16 cellular contexts compared by ENCODE assay signal in the genomic region with DNA sequence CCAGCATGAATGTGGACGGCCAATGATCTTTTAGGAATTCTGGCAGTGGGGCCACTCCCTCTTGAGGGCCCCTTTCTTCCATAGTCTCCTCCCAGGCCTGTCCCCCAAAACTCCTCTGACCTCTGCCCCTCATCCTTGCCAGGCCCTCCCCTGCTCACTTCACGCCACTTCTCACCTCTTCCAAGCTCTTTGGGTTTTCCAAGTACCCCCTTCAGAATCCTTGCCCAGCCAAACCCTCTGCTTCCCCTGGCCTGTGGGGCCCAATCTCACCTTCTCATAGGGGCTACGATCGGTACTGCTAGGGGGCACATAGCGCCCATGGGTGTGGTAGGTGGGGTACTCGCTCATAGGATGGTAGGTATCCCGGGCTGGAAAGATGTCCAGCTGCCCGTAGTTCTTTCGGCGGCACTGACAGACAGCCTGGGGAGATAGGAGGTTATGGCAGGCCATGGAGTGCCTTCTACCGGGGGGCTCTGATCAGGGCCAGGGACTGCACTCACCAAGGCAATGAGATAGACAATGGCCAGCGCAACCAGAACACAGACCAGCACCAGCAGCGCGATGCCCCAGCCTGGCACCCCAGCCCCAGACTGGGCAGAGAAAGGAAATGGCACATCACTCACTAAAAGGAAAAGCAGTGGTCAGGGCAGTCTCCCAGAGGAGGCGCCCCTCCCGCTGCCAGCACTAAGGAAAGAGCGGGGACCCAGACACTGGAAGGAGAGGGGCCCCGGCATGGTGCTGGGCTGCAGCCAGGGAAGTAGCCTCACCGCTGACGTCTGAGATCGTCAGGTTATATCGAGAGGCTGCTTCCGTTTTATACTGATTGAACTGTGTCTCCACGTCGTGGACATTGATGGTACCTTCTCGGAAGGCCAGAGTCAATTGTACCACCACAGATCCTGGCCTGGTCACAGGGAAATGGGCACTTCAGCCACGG. TPM values are rescaled to one million over a fixed set of nuclear protein-coding genes. Genes with fewer than 3 reads are reported as not detected.
DNase-seq lines count a peak whose midpoint lies in the region; ATAC-seq, FAIRE-seq and TF ChIP-seq lines count a peak whose summit lies in the region.
"Had no signal": no experiment of that assay in that cellular context is flagged by ENCODE, and none has a peak within 500 bp of the region (broad histone marks: within the 10 kb centered on the region; RNA-seq: fewer than 3 reads in every experiment).

No MANE protein-coding gene starts in this region.

- no peaks in the 10 kb centered on the region for H3K27me3 Mint-ChIP-seq in activated T-helper 1 cell treated with anti-CD3 and anti-CD28 coated beads, Interleukin-12 subunit alpha, Interleukin-12 subunit beta, Interleukin-2, Interleukin-4 antibody, amounts not matched to agents 30 ng/mL and 10 ng/mL and 1 ng/mL, durations not matched to agents 14 hours and 24 hours and 36 hours (ENCODE audit: insufficient read depth)

- H3K4me3 Mint-ChIP-seq in activated T-helper 1 cell treated with anti-CD3 and anti-CD28 coated beads, Interleukin-12 subunit alpha, Interleukin-12 subunit beta, Interleukin-2, Interleukin-4 antibody, amounts not matched to agents 30 ng/mL and 10 ng/mL and 1 ng/mL, durations not matched to agents 14 hours and 24 hours and 36 hours, result no peak overlapping the region

- H3K9me3 ChIP-seq in left ventricle myocardium inferior (replicated peaks), result no peaks in the 10 kb centered on the region
- H3K9me3 ChIP-seq in pancreas, result no peaks in the 10 kb centered on the region

- no peaks in the 10 kb centered on the region for H3K36me3 ChIP-seq in left ventricle myocardium inferior
- no peaks in the 10 kb centered on the region for H3K36me3 ChIP-seq in pancreas
- H3K36me3 ChIP-seq: cardiac muscle cell had no signal

- CTCF ChIA-PET in RWPE1 (lab: Yijun Ruan, JAX), result interaction anchor here (0.6 to 1.1 kb wide), 3 partner anchors 10 to 984 kb away, joined by 4 to 7 read pairs (median 4); no protein-coding TSS in a partner anchor

- POLR2A ChIA-PET in RWPE1 (lab: Yijun Ruan, JAX; ENCODE audit: low non-redundant PET), result no interaction called here

- H3K36me3 Mint-ChIP-seq in activated T-helper 1 cell treated with anti-CD3 and anti-CD28 coated beads, Interleukin-12 subunit alpha, Interleukin-12 subunit beta, Interleukin-2, Interleukin-4 antibody, amounts not matched to agents 30 ng/mL and 10 ng/mL and 1 ng/mL, durations not matched to agents 14 hours and 24 hours and 36 hours (ENCODE audit: low read depth), result peaks cover 12% of the 10 kb centered on the region

- no peak for TF ChIP-seq CTCF in RWPE1 (conservative IDR thresholded peaks at IDR 0.05; ENCODE audit: low read depth)
- TF ChIP-seq CTCF in left ventricle myocardium inferior (IDR thresholded peaks at IDR 0.05; ENCODE audit: borderline replicate concordance), result no peak
- TF ChIP-seq CTCF in pancreas (IDR thresholded peaks at IDR 0.05), result no peak

- H3K9me3 Mint-ChIP-seq in activated T-helper 1 cell treated with anti-CD3 and anti-CD28 coated beads, Interleukin-12 subunit alpha, Interleukin-12 subunit beta, Interleukin-2, Interleukin-4 antibody, amounts not matched to agents 30 ng/mL and 10 ng/mL and 1 ng/mL, durations not matched to agents 14 hours and 24 hours and 36 hours, result no peaks in the 10 kb centered on the region

- 46 to 49% methylated on average over 27 of the region's 27 CpGs for WGBS in pancreas, 2 donors

- H3K4me1 ChIP-seq in left ventricle myocardium inferior, result peaks cover 15% of the 10 kb centered on the region
- peaks cover 28 to 34% (median 31%) of the 10 kb centered on the region in 3 donors for H3K4me1 ChIP-seq in pancreas

- peak in 1 of 4 donors; percentile 3 for ATAC-seq in pancreas

- H3K4me3 ChIP-seq in left ventricle myocardium inferior, result no peak overlapping the region
- H3K4me3 ChIP-seq in pancreas, result peak overlapping the region in 1 of 4 donors; percentile 11
- H3K4me3 ChIP-seq: cardiac muscle cell, GM23248 had no signal

- H3K27me3 ChIP-seq in left ventricle myocardium inferior (ENCODE audit: low read depth), result no peaks in the 10 kb centered on the region
- H3K27me3 ChIP-seq in pancreas, result no peaks in the 10 kb centered on the region
- H3K27me3 ChIP-seq: cardiac muscle cell had no signal

- H3K27ac Mint-ChIP-seq in activated T-helper 1 cell treated with anti-CD3 and anti-CD28 coated beads, Interleukin-12 subunit alpha, Interleukin-12 subunit beta, Interleukin-2, Interleukin-4 antibody, amounts not matched to agents 30 ng/mL and 10 ng/mL and 1 ng/mL, durations not matched to agents 14 hours and 24 hours and 36 hours, result no peak overlapping the region

- DNase-seq in COLO668 (lab: John Stamatoyannopoulos, UW; ENCODE audit: unreplicated experiment), result peak; percentile 46
- DNase-seq in RWPE1 (ENCODE audit: low spot score), result no peak
- peak; percentile 2 for DNase-seq in left ventricle myocardium inferior
- peak in 2 of 6 donors; percentile 52 to 62 for DNase-seq in pancreas
- no peak for DNase-seq in NCI-H1105 treated with DMSO at 0.1 percent for 48 hours (lab: John Stamatoyannopoulos, UW)
- no peak for DNase-seq in activated T-helper 1 cell treated with anti-CD3 and anti-CD28 coated beads, Interleukin-12 subunit alpha, Interleukin-12 subunit beta, Interleukin-2, Interleukin-4 antibody, amounts not matched to agents 30 ng/mL and 10 ng/mL and 1 ng/mL, durations not matched to agents 14 hours and 24 hours and 36 hours (ENCODE audit: low spot score)
- DNase-seq in globus pallidus (ENCODE audit: low spot score), result no peak
- DNase-seq: activated CD4-positive, alpha-beta T cell treated with anti-CD3 and anti-CD28 coated beads, Interleukin-2, amount 50 U/mL, for 48 hours; activated effector memory CD4-positive, alpha-beta T cell treated with Interleukin-2 at 50 U/mL for 16 hours; GM23248; NCI-H446; OCI-M1; retina; stimulated activated CD4-positive, alpha-beta T cell treated with anti-CD3 and anti-CD28 coated beads, Interleukin-2, amount 100 ng/mL, for 48 hours had no signal

- peak overlapping the region; percentile 64 for H3K27ac ChIP-seq in RWPE1
- H3K27ac ChIP-seq in left ventricle myocardium inferior (replicated peaks), result no peak overlapping the region
- peak overlapping the region; percentile 77 to 88 (median 84) for H3K27ac ChIP-seq in pancreas
- H3K27ac ChIP-seq: cardiac muscle cell, GM23248 had no signal

- intact Hi-C loops in left ventricle myocardium inferior (cut with micrococcal nuclease) (no loop called here), pancreas (cut with DNase I) (no loop called here)
- intact Hi-C loops in activated T-helper 1 cell treated with anti-CD3 and anti-CD28 coated beads, Interleukin-12 subunit alpha, Interleukin-12 subunit beta, Interleukin-2, Interleukin-4 antibody, amounts not matched to agents 30 ng/mL and 10 ng/mL and 1 ng/mL, durations not matched to agents 14 hours and 24 hours and 36 hours (cut with micrococcal nuclease), result loop anchor here (1.0 kb wide), 1 partner anchor 8 kb away; no protein-coding TSS in a partner anchor

- no peak for FAIRE-seq in pancreas (lab: Jason Lieb, UNC)
- FAIRE-seq: frontal cortex had no signal

- H3K4me1 Mint-ChIP-seq in activated T-helper 1 cell treated with anti-CD3 and anti-CD28 coated beads, Interleukin-12 subunit alpha, Interleukin-12 subunit beta, Interleukin-2, Interleukin-4 antibody, amounts not matched to agents 30 ng/mL and 10 ng/mL and 1 ng/mL, durations not matched to agents 14 hours and 24 hours and 36 hours (ENCODE audit: low read depth), result peaks cover 12% of the 10 kb centered on the region

RNA-seq across cellular contexts. Expression of a gene that starts 13.6 kb away (rescaled TPM):
- total RNA-seq in left ventricle myocardium inferior (0.11 TPM), pancreas (under 1 TPM; 0.19 to 0.59 (median 0.33) TPM)
- polyA plus RNA-seq in pancreas, result 1 to 10 TPM; 1.2 to 4.1 TPM
- 10.2 and 12.6 TPM in 2 replicates for total RNA-seq in activated T-helper 1 cell treated with anti-CD3 and anti-CD28 coated beads, Interleukin-12 subunit alpha, Interleukin-12 subunit beta, Interleukin-2, Interleukin-4 antibody, amounts not matched to agents 30 ng/mL and 10 ng/mL and 1 ng/mL, durations not matched to agents 14 hours and 24 hours and 36 hours

RNA-seq across cellular contexts. Expression of a gene that starts 14.1 kb away (rescaled TPM):
- total RNA-seq in left ventricle myocardium inferior (113 TPM), pancreas (100 to 1,000 TPM in 4 of 6 donors, 10 to 100 TPM in 2; 91.8 to 119 (median 102) TPM)
- polyA plus RNA-seq in pancreas, result 100 to 1,000 TPM; 182 to 238 TPM
- total RNA-seq in activated T-helper 1 cell treated with anti-CD3 and anti-CD28 coated beads, Interleukin-12 subunit alpha, Interleukin-12 subunit beta, Interleukin-2, Interleukin-4 antibody, amounts not matched to agents 30 ng/mL and 10 ng/mL and 1 ng/mL, durations not matched to agents 14 hours and 24 hours and 36 hours, result 230 and 238 TPM in 2 replicates

RNA-seq across cellular contexts. Expression of a gene that starts 20.5 kb away (rescaled TPM):
- total RNA-seq in left ventricle myocardium inferior (7.2 TPM), pancreas (10 to 100 TPM in 5 of 6 donors, 1 to 10 TPM in 1; 9.9 to 31.1 (median 14.6) TPM)
- 10 to 100 TPM; 69.1 to 78.6 TPM for polyA plus RNA-seq in pancreas
- 9.7 and 10.0 TPM in 2 replicates for total RNA-seq in activated T-helper 1 cell treated with anti-CD3 and anti-CD28 coated beads, Interleukin-12 subunit alpha, Interleukin-12 subunit beta, Interleukin-2, Interleukin-4 antibody, amounts not matched to agents 30 ng/mL and 10 ng/mL and 1 ng/mL, durations not matched to agents 14 hours and 24 hours and 36 hours

RNA-seq across cellular contexts. Expression of a gene that starts 21.3 kb away (rescaled TPM):
- total RNA-seq in left ventricle myocardium inferior, result 18.0 TPM
- total RNA-seq in pancreas, result 10 to 100 TPM; 10.7 to 18.4 (median 15.7) TPM
- polyA plus RNA-seq in pancreas, result 10 to 100 TPM; 34.3 to 36.8 TPM
- total RNA-seq in activated T-helper 1 cell treated with anti-CD3 and anti-CD28 coated beads, Interleukin-12 subunit alpha, Interleukin-12 subunit beta, Interleukin-2, Interleukin-4 antibody, amounts not matched to agents 30 ng/mL and 10 ng/mL and 1 ng/mL, durations not matched to agents 14 hours and 24 hours and 36 hours, result 61.8 and 62.3 TPM in 2 replicates

RNA-seq across cellular contexts. Expression of a gene that starts 46.9 kb away (rescaled TPM):
- total RNA-seq in left ventricle myocardium inferior, result 54.5 TPM
- total RNA-seq in pancreas, result 10 to 100 TPM; 39.4 to 46.5 (median 42.3) TPM
- 100 to 1,000 TPM; 211 to 227 TPM for polyA plus RNA-seq in pancreas
- 43.7 and 45.1 TPM in 2 replicates for total RNA-seq in activated T-helper 1 cell treated with anti-CD3 and anti-CD28 coated beads, Interleukin-12 subunit alpha, Interleukin-12 subunit beta, Interleukin-2, Interleukin-4 antibody, amounts not matched to agents 30 ng/mL and 10 ng/mL and 1 ng/mL, durations not matched to agents 14 hours and 24 hours and 36 hours

Comparison
In these comparisons a context has a peak if more than half of its experiments do, and no peak if none do; other contexts are left out.
1. DNase-seq: peak in COLO668 (single experiment) and left ventricle myocardium inferior (single experiment); none in RWPE1 (single experiment), NCI-H1105 treated with DMSO at 0.1 percent for 48 hours (single experiment), activated T-helper 1 cell treated with anti-CD3 and anti-CD28 coated beads, Interleukin-12 subunit alpha, Interleukin-12 subunit beta, Interleukin-2, Interleukin-4 antibody, amounts not matched to agents 30 ng/mL and 10 ng/mL and 1 ng/mL, durations not matched to agents 14 hours and 24 hours and 36 hours (single experiment) and globus pallidus (single experiment).